1 cellular context compared by ENCODE assay signal in genomic region chr11:47242596-47243192, GRCh38.
TF ChIP-seq lines count a peak whose summit lies in the region.

No MANE protein-coding gene starts in this region.

TF ChIP-seq in H1, 55 proteins besides CTCF, POLR2A, EP300 and RAD21:
- TF ChIP-seq ZNF274 (IDR thresholded peaks at IDR 0.05; ENCODE audit: borderline replicate concordance, extremely low read depth, low read length) (no peak), POLR2AphosphoS5 (IDR thresholded peaks at IDR 0.05; ENCODE audit: low read depth, low read length) (peak; percentile 13; the same call in 1 of the 2 replicates)
- TF ChIP-seq, protein P1, sequence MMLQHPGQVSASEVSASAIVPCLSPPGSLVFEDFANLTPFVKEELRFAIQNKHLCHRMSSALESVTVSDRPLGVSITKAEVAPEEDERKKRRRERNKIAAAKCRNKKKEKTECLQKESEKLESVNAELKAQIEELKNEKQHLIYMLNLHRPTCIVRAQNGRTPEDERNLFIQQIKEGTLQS (IDR thresholded peaks at IDR 0.05; ENCODE audit: insufficient read depth, low read depth, low read length), result no peak
